14 cellular contexts compared by ENCODE assay signal in genomic region chr12:45329238-45329637, GRCh38.
DNase-seq lines count a peak whose midpoint lies in the region; ATAC-seq lines count a peak whose summit lies in the region.
"Had no signal": no experiment of that assay in that cellular context is flagged by ENCODE, and none has a peak within 500 bp of the region (broad histone marks: within the 10 kb centered on the region; RNA-seq: fewer than 3 reads in every experiment).

No MANE protein-coding gene starts in this region.

- H3K9ac ChIP-seq in skeletal muscle tissue (ENCODE audit: low read depth in 1 of 3, low read length in 3 of 3): no peak overlapping the region

- DNase-seq in Right ventricle myocardium superior (no peak), cardiac septum (ENCODE audit: low spot score) (no peak), cerebellar cortex (ENCODE audit: low spot score) (peak; percentile 6), left lobe of liver (ENCODE audit: low spot score) (peak; percentile 82), RPMI8226 (no peak), AG08395 (ENCODE audit: low spot score) (no peak), SHP77 (lab: John Stamatoyannopoulos, UW) (no peak)
- DNase-seq: NCI-H1436 treated with DMSO at 0.1 percent for 48 hours; NCI-H2081; NCI-H524 treated with DMSO at 0.1 percent for 48 hours; NK-92 treated with Interleukin-12 subunit alpha and Interleukin-12 subunit beta, amount 100 ng/mL, for 24 hours; OCI-M1 had no signal

- H3K27ac ChIP-seq in skeletal muscle tissue (ENCODE audit: low read depth, low read length): peak overlapping the region; percentile 37

- intact Hi-C loops in Right ventricle myocardium superior (cut with DNase I): no loop called here
- intact Hi-C loops in cardiac septum (cut with DNase I): no loop called here

- ATAC-seq in Right ventricle myocardium superior (ENCODE audit: poor library complexity): peak; percentile 48
- peak; percentile 95 for ATAC-seq in left lobe of liver
- ATAC-seq: GM12878 had no signal

- no peak overlapping the region for H3K4me3 ChIP-seq in skeletal muscle tissue (ENCODE audit: low read length in 3 of 3)
- H3K4me3 ChIP-seq: GM12878 had no signal

- H3K4me1 ChIP-seq in skeletal muscle tissue (ENCODE audit: control insufficient read depth in 3 of 3, insufficient read depth in 3 of 3, low read length in 3 of 3): peaks cover 29 to 37% (median 33%) of the 10 kb centered on the region in 3 donors

- no peaks in the 10 kb centered on the region for H3K27me3 ChIP-seq in skeletal muscle tissue (ENCODE audit: control insufficient read depth in 3 of 3, insufficient read depth in 3 of 3, low read length in 3 of 3)

- H3K36me3 ChIP-seq in skeletal muscle tissue (ENCODE audit: control insufficient read depth in 3 of 3, insufficient read depth in 3 of 3, low read length in 3 of 3): peaks cover 0 to 12% (median 6%) of the 10 kb centered on the region in 3 donors

- H3K9me3 ChIP-seq in skeletal muscle tissue (ENCODE audit: control insufficient read depth in 3 of 3, low read length in 3 of 3): no peaks in the 10 kb centered on the region

Comparison
In these comparisons a context has a peak if more than half of its experiments do, and no peak if none do; other contexts are left out.
1. DNase-seq: peak in cerebellar cortex (single experiment) and left lobe of liver (single experiment); none in Right ventricle myocardium superior (single experiment), cardiac septum (single experiment), RPMI8226 (single experiment), AG08395 (single experiment) and SHP77 (0 of 2).